14 cellular contexts compared by ENCODE assay signal in the genomic region with DNA sequence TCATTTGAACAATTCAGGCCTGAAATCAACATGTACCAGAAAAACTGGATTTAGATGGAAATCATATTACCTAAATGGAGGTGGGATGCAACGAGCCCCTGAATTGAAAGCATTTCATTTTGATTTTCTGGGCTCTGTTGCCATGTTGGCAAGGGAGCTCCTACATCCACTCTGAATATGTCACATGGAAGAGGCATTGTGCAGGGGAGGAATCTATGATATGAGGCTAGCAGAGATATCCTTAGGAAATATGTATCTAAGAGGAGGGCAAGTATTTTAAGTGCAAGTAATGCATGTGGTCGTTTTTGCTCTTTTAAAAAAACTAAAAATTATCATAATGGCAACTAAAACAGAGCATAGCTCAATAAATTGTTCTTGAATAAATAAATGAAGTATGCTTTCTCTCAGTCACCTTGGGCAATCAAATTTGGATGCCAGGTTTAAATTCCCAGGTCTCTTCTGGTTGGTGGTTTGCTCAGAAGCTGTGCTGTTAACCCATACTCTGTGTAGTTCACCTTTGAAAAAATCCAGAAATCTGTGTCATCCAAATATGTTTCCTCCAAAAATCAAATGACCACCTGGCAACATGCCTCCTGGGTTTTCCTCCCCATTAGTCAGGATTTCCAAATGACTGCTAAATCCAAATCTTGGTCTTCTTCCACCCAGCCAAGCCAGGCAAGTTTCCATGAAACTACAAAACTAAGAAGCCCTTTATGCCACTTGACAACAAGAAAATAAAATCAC.
"Had no signal": no experiment of that assay in that cellular context is flagged by ENCODE, and none has a peak within 500 bp of the region (broad histone marks: within the 10 kb centered on the region; RNA-seq: fewer than 3 reads in every experiment).

No MANE protein-coding gene starts in this region.

- H3K36me3 ChIP-seq: ascending aorta, left lung, thyroid gland, WERI-Rb-1 had no signal

- H3K4me3 ChIP-seq: ascending aorta, coronary artery, left lung, thyroid gland had no signal

- H3K27me3 ChIP-seq: ascending aorta, left lung, thyroid gland had no signal

- H3K9me3 ChIP-seq: ascending aorta, left lung, thyroid gland had no signal

- DNase-seq: activated CD4-positive, alpha-beta memory T cell treated with anti-CD3 and anti-CD28 coated beads, Interleukin-2, amount 10 ng/mL, durations not matched to agents 7 days and 5 days; activated CD4-positive, alpha-beta T cell treated with anti-CD3 and anti-CD28 coated beads for 36 hours; activated CD8-positive, alpha-beta memory T cell treated with anti-CD3 and anti-CD28 coated beads, Interleukin-2, amount 50 U/mL, for 4 hours; effector memory CD4-positive, alpha-beta T cell; left lung; mesendoderm; nephron progenitor cell; stimulated activated CD4-positive, alpha-beta T cell treated with anti-CD3 and anti-CD28 coated beads, Interleukin-4, amount 100 ng/mL, for 4 hours; stimulated activated naive CD8-positive, alpha-beta T cell treated with anti-CD3 and anti-CD28 coated beads, Interleukin-15, amount 100 ng/mL, for 72 hours; T-helper 1 cell; WERI-Rb-1 had no signal
